ENCODE assay signal across 28 cellular contexts in the genomic region with DNA sequence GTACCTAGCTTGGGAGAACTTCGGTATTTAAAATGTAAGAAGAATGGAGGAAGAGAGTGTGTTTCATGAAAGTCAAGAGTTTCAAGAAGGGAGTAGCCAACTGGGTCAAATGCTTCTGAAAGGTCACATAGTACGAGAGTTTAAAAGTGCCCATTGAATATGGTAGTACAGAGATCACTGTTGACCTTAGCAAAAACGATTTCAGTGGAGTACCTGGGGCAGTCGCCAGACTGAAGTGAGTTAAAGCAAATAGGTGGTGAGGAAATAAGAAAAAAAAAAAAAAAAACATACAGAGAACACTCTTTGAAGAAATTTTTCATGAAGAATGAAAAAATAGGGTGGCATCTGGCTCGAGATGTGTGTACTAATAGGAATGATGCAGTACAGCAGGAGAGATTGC. TPM values are rescaled to one million over a fixed set of nuclear protein-coding genes. Genes with fewer than 3 reads are reported as not detected.
"Had no signal": no experiment of that assay in that cellular context is flagged by ENCODE, and none has a peak within 500 bp of the region (broad histone marks: within the 10 kb centered on the region; RNA-seq: fewer than 3 reads in every experiment).

No MANE protein-coding gene starts in this region.

- H3K4me1 ChIP-seq: colonic mucosa, foreskin keratinocyte, parathyroid adenoma, right lobe of liver had no signal

- H3K27me3 Mint-ChIP-seq: activated CD8-positive, alpha-beta memory T cell treated with anti-CD3 and anti-CD28 coated beads, Interleukin-2, amount 10 ng/mL, durations not matched to agents 7 days and 5 days; brain; naive B cell; stimulated activated naive B cell treated with anti-CD40 and anti-IgM and Interleukin-4, amounts not matched to agents 10 μg/mL and 1 μg/mL and 100 μg/mL, for 72 hours had no signal

- H3K9me3 Mint-ChIP-seq: brain; endodermal cell; naive B cell; stimulated activated naive B cell treated with anti-CD40 and anti-IgM and Interleukin-4, amounts not matched to agents 10 μg/mL and 1 μg/mL and 100 μg/mL, for 72 hours had no signal

- H3K4me3 ChIP-seq: colonic mucosa, mucosa of descending colon, right lobe of liver, thoracic aorta had no signal

- H3K9ac ChIP-seq: parathyroid adenoma had no signal

- ATAC-seq: activated CD8-positive, alpha-beta memory T cell treated with anti-CD3 and anti-CD28 coated beads, Interleukin-2, amount 10 ng/mL, durations not matched to agents 7 days and 5 days; foreskin keratinocyte; left colon; mucosa of descending colon had no signal

- DNase-seq: activated CD4-positive, alpha-beta T cell treated with anti-CD3 and anti-CD28 coated beads for 1 hour; activated CD8-positive, alpha-beta memory T cell treated with anti-CD3 and anti-CD28 coated beads, Interleukin-2, amount 10 ng/mL, durations not matched to agents 7 days and 5 days; activated gamma-delta T cell; anterior cingulate cortex; caudate nucleus; colonic mucosa; endodermal cell; foreskin keratinocyte; hypothalamus; islet precursor cell; left colon; mammary epithelial cell; mucosa of descending colon; naive B cell; right lobe of liver; small intestine; stimulated activated CD4-positive, alpha-beta T cell treated with anti-CD3 and anti-CD28 coated beads, Interleukin-15, amount 100 ng/mL, for 24 hours; stimulated activated CD4-positive, alpha-beta T cell treated with anti-CD3 and anti-CD28 coated beads, Interleukin-2, amount 100 ng/mL, for 48 hours; stimulated activated naive B cell treated with anti-CD40 and anti-IgM and Interleukin-4, amounts not matched to agents 10 μg/mL and 1 μg/mL and 100 μg/mL, for 72 hours; T-helper 2 cell had no signal

- H3K79me2 ChIP-seq: parathyroid adenoma had no signal

- H3K4me3 Mint-ChIP-seq: activated CD8-positive, alpha-beta memory T cell treated with anti-CD3 and anti-CD28 coated beads, Interleukin-2, amount 10 ng/mL, durations not matched to agents 7 days and 5 days; brain; endodermal cell; naive B cell; stimulated activated naive B cell treated with anti-CD40 and anti-IgM and Interleukin-4, amounts not matched to agents 10 μg/mL and 1 μg/mL and 100 μg/mL, for 72 hours had no signal

- H3K27ac Mint-ChIP-seq: activated CD8-positive, alpha-beta memory T cell treated with anti-CD3 and anti-CD28 coated beads, Interleukin-2, amount 10 ng/mL, durations not matched to agents 7 days and 5 days; brain; endodermal cell; stimulated activated naive B cell treated with anti-CD40 and anti-IgM and Interleukin-4, amounts not matched to agents 10 μg/mL and 1 μg/mL and 100 μg/mL, for 72 hours had no signal

- H3K9me3 ChIP-seq: colonic mucosa, mucosa of descending colon, neutrophil, right lobe of liver, thoracic aorta had no signal

- H3K27ac ChIP-seq: colonic mucosa, epithelial cell of prostate, foreskin keratinocyte, neutrophil, parathyroid adenoma, right lobe of liver, thoracic aorta, VCaP had no signal

- H3K4me1 Mint-ChIP-seq: brain, endodermal cell had no signal

- H3K27me3 ChIP-seq: colonic mucosa, foreskin keratinocyte, neutrophil, right lobe of liver had no signal

RNA-seq across cellular contexts. Expression of a gene that starts 24.7 kb away (rescaled TPM):
- total RNA-seq: fibroblast of lung, SK-MEL-5 had no signal
